Comparison of ENCODE assay signal across 8 cellular contexts in genomic region chr2:170929686-170930050, GRCh38. TPM values are rescaled to one million over a fixed set of nuclear protein-coding genes. Genes with fewer than 3 reads are reported as not detected.
DNase-seq lines count a peak whose midpoint lies in the region; ATAC-seq lines count a peak whose summit lies in the region.

No MANE protein-coding gene starts in this region.

- intact Hi-C loops in right cardiac atrium (cut with DNase I) = no loop called here

- ATAC-seq in HG03108 (IDR thresholded peaks at IDR 0.05; ENCODE audit: unreplicated experiment) = peak; percentile 5
- peak; percentile 6 for ATAC-seq in right cardiac atrium
- ATAC-seq in HG02588 (IDR thresholded peaks at IDR 0.05; ENCODE audit: unreplicated experiment) = no peak

- H3K4me3 ChIP-seq in right cardiac atrium (ENCODE audit: low read length) = peak overlapping the region; percentile 70

- no peaks in the 10 kb centered on the region for H3K27me3 ChIP-seq in right cardiac atrium (ENCODE audit: control insufficient read depth, insufficient read depth)

- 0% methylated on average over 21 of the region's 21 CpGs for WGBS in right cardiac atrium

- no peaks in the 10 kb centered on the region for H3K9me3 ChIP-seq in right cardiac atrium (ENCODE audit: control insufficient read depth, low read length)

- DNase-seq in activated CD8-positive, alpha-beta memory T cell treated with anti-CD3 and anti-CD28 coated beads for 48 hours (ENCODE audit: low read depth in 2 of 3, low spot score in 2 of 3) = peak in 2 of 3 experiments; percentile 23 to 29
- DNase-seq in activated CD8-positive, alpha-beta memory T cell treated with anti-CD3 and anti-CD28 coated beads for 24 hours = no peak
- DNase-seq in RPMI7951 (ENCODE audit: low read depth) (peak; percentile 32), amniotic epithelial cell (ENCODE audit: low read depth) (peak; percentile 27), right cardiac atrium (peak; percentile 47 to 77 (median 77)), putamen (ENCODE audit: low spot score) (peak; percentile 25)

- peak overlapping the region; percentile 62 for H3K27ac ChIP-seq in right cardiac atrium (ENCODE audit: low read length)

- no peaks in the 10 kb centered on the region for H3K4me1 ChIP-seq in right cardiac atrium (ENCODE audit: control insufficient read depth, insufficient read depth, low read length)

RNA-seq across cellular contexts. Expression of gene GORASP2, which starts 0.6 kb away (rescaled TPM):
- total RNA-seq in RPMI7951 (2014; rRNA removed; shearing (Covaris generic)) = 41.4 and 49.5 TPM in 2 replicates
- 10 to 100 TPM; 67.0 to 74.7 (median 69.2) TPM for total RNA-seq in right cardiac atrium
- polyA plus RNA-seq in right cardiac atrium = 39.5 TPM
